In genomic region chr17:17139972-17140589, GRCh38 we compare ENCODE assay signal across 14 cellular contexts.
DNase-seq lines count a peak whose midpoint lies in the region; ATAC-seq lines count a peak whose summit lies in the region.
"Had no signal": no experiment of that assay in that cellular context is flagged by ENCODE, and none has a peak within 500 bp of the region (broad histone marks: within the 10 kb centered on the region; RNA-seq: fewer than 3 reads in every experiment).

No MANE protein-coding gene starts in this region.

- intact Hi-C loops in Right ventricle myocardium inferior (cut with DNase I) = no loop called here
- intact Hi-C loops in Right ventricle myocardium superior (cut with DNase I) = loop anchor here (10.0 kb wide), 2 partner anchors 135 to 175 kb away; no protein-coding TSS in a partner anchor

- ATAC-seq in Right ventricle myocardium inferior (no peak), Right ventricle myocardium superior (ENCODE audit: poor library complexity) (no peak)
- ATAC-seq in activated T-helper 17 cell treated with anti-CD3 and anti-CD28 coated beads, Interleukin-2, amount 50 U/mL, for 72 hours (replicated peaks) = peak; percentile 26
- ATAC-seq in stimulated activated effector memory CD8-positive, alpha-beta T cell treated with anti-CD3 and anti-CD28 coated beads, Interleukin-12 subunit alpha, Interleukin-12 subunit beta, amount 100 ng/mL, for 72 hours = no peak

- no peak overlapping the region for H3K4me3 Mint-ChIP-seq in activated T-helper 17 cell treated with anti-CD3 and anti-CD28 coated beads, Interleukin-2, amount 50 U/mL, for 72 hours
- no peak overlapping the region for H3K4me3 Mint-ChIP-seq in stimulated activated effector memory CD8-positive, alpha-beta T cell treated with anti-CD3 and anti-CD28 coated beads, Interleukin-12 subunit alpha, Interleukin-12 subunit beta, amount 100 ng/mL, for 72 hours
- H3K4me3 Mint-ChIP-seq: activated naive CD8-positive, alpha-beta T cell treated with anti-CD3 and anti-CD28 coated beads for 36 hours; nephron progenitor cell had no signal

- peak overlapping the region; percentile 38 for H3K27ac Mint-ChIP-seq in activated T-helper 17 cell treated with anti-CD3 and anti-CD28 coated beads, Interleukin-2, amount 50 U/mL, for 72 hours
- H3K27ac Mint-ChIP-seq in stimulated activated effector memory CD8-positive, alpha-beta T cell treated with anti-CD3 and anti-CD28 coated beads, Interleukin-12 subunit alpha, Interleukin-12 subunit beta, amount 100 ng/mL, for 72 hours = peak overlapping the region; percentile 88
- H3K27ac Mint-ChIP-seq: activated naive CD8-positive, alpha-beta T cell treated with anti-CD3 and anti-CD28 coated beads for 36 hours; nephron progenitor cell had no signal

- peaks cover 8% of the 10 kb centered on the region for H3K4me1 Mint-ChIP-seq in activated T-helper 17 cell treated with anti-CD3 and anti-CD28 coated beads, Interleukin-2, amount 50 U/mL, for 72 hours
- H3K4me1 Mint-ChIP-seq in stimulated activated effector memory CD8-positive, alpha-beta T cell treated with anti-CD3 and anti-CD28 coated beads, Interleukin-12 subunit alpha, Interleukin-12 subunit beta, amount 100 ng/mL, for 72 hours = peaks cover 27% of the 10 kb centered on the region
- H3K4me1 Mint-ChIP-seq: activated naive CD8-positive, alpha-beta T cell treated with anti-CD3 and anti-CD28 coated beads for 36 hours had no signal

- no peaks in the 10 kb centered on the region for H3K27me3 Mint-ChIP-seq in activated T-helper 17 cell treated with anti-CD3 and anti-CD28 coated beads, Interleukin-2, amount 50 U/mL, for 72 hours
- H3K27me3 Mint-ChIP-seq: activated naive CD8-positive, alpha-beta T cell treated with anti-CD3 and anti-CD28 coated beads for 36 hours had no signal

- peaks cover 55% of the 10 kb centered on the region for H3K36me3 Mint-ChIP-seq in activated T-helper 17 cell treated with anti-CD3 and anti-CD28 coated beads, Interleukin-2, amount 50 U/mL, for 72 hours (ENCODE audit: low read depth)
- peaks cover 68% of the 10 kb centered on the region for H3K36me3 Mint-ChIP-seq in stimulated activated effector memory CD8-positive, alpha-beta T cell treated with anti-CD3 and anti-CD28 coated beads, Interleukin-12 subunit alpha, Interleukin-12 subunit beta, amount 100 ng/mL, for 72 hours

- no peaks in the 10 kb centered on the region for H3K9me3 Mint-ChIP-seq in activated T-helper 17 cell treated with anti-CD3 and anti-CD28 coated beads, Interleukin-2, amount 50 U/mL, for 72 hours
- H3K9me3 Mint-ChIP-seq in stimulated activated effector memory CD8-positive, alpha-beta T cell treated with anti-CD3 and anti-CD28 coated beads, Interleukin-12 subunit alpha, Interleukin-12 subunit beta, amount 100 ng/mL, for 72 hours = no peaks in the 10 kb centered on the region
- H3K9me3 Mint-ChIP-seq: activated naive CD8-positive, alpha-beta T cell treated with anti-CD3 and anti-CD28 coated beads for 36 hours; nephron progenitor cell had no signal

- DNase-seq in Right ventricle myocardium inferior (ENCODE audit: missing footprints) (peak; percentile 30), Right ventricle myocardium superior (no peak), NCI-H2107 (lab: John Stamatoyannopoulos, UW) (peak; percentile 34), KG1 (lab: John Stamatoyannopoulos, UW) (no peak), T-helper 1 cell (no peak), NOMO-1 treated with DMSO at 0.1 percent for 48 hours (lab: John Stamatoyannopoulos, UW; ENCODE audit: unreplicated experiment) (no peak)
- no peak for DNase-seq in stimulated activated effector memory CD8-positive, alpha-beta T cell treated with anti-CD3 and anti-CD28 coated beads, Interleukin-12 subunit alpha, Interleukin-12 subunit beta, amount 100 ng/mL, for 72 hours (ENCODE audit: low spot score in 2 of 2)
- DNase-seq: activated CD4-positive, CD25-positive, alpha-beta regulatory T cell; activated naive CD8-positive, alpha-beta T cell treated with anti-CD3 and anti-CD28 coated beads for 36 hours; erythroblast; GDM1; nephron progenitor cell; stimulated activated CD4-positive, alpha-beta T cell treated with anti-CD3 and anti-CD28 coated beads, Interleukin-4, amount 100 ng/mL, for 1 hour had no signal

Comparison
In these comparisons a context has a peak if more than half of its experiments do, and no peak if none do; other contexts are left out.
1. DNase-seq: peak in Right ventricle myocardium inferior (single experiment) and NCI-H2107 (single experiment); none in Right ventricle myocardium superior (single experiment), stimulated activated effector memory CD8-positive, alpha-beta T cell treated with anti-CD3 and anti-CD28 coated beads, Interleukin-12 subunit alpha, Interleukin-12 subunit beta, amount 100 ng/mL, for 72 hours (0 of 2), KG1 (single experiment), T-helper 1 cell (0 of 5) and NOMO-1 treated with DMSO at 0.1 percent for 48 hours (single experiment).